Comparison of ENCODE assay signal across 13 cellular contexts in the genomic region with DNA sequence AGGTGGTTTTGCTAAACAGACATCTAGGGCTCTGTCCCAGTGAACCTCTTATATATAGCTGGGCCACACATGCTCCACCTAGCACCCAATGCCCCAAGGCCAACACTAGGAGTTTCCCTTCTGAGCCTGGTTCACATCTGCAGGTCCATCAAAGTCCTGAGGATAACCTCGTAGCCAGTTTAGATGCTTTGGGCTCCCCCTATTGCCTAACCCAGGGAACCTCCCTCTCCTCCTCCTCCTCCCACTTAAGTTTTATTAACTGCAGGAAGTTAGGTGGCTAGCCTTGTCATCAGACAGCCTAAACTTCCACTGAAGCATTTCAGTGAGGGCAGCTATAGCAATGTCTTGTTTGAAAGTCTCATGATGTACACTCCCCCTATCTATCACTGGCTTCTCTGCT.
DNase-seq lines count a peak whose midpoint lies in the region; ATAC-seq and TF ChIP-seq lines count a peak whose summit lies in the region.
"Had no signal": no experiment of that assay in that cellular context is flagged by ENCODE, and none has a peak within 500 bp of the region (broad histone marks: within the 10 kb centered on the region; RNA-seq: fewer than 3 reads in every experiment).

No MANE protein-coding gene starts in this region.

- no peaks in the 10 kb centered on the region for H3K4me1 Mint-ChIP-seq in osteocyte (ENCODE audit: unreplicated experiment)
- H3K4me1 Mint-ChIP-seq: central memory CD8-positive, alpha-beta T cell; stimulated activated naive B cell treated with anti-CD40 and anti-IgM and Interleukin-4, amounts not matched to agents 10 μg/mL and 1 μg/mL and 100 μg/mL, for 72 hours; T-cell had no signal

- H3K27ac Mint-ChIP-seq in osteocyte (ENCODE audit: unreplicated experiment): no peak overlapping the region
- H3K27ac Mint-ChIP-seq: stimulated activated naive B cell treated with anti-CD40 and anti-IgM and Interleukin-4, amounts not matched to agents 10 μg/mL and 1 μg/mL and 100 μg/mL, for 72 hours; T-cell had no signal

- no peaks in the 10 kb centered on the region for H3K9me3 Mint-ChIP-seq in osteocyte (ENCODE audit: unreplicated experiment)
- H3K9me3 Mint-ChIP-seq: central memory CD8-positive, alpha-beta T cell; stimulated activated naive B cell treated with anti-CD40 and anti-IgM and Interleukin-4, amounts not matched to agents 10 μg/mL and 1 μg/mL and 100 μg/mL, for 72 hours; T-cell had no signal

- TF ChIP-seq CTCF in osteocyte (IDR thresholded peaks at IDR 0.05): peak; percentile 20

- H3K4me3 Mint-ChIP-seq in osteocyte (ENCODE audit: unreplicated experiment): no peak overlapping the region
- H3K4me3 Mint-ChIP-seq: central memory CD8-positive, alpha-beta T cell; stimulated activated naive B cell treated with anti-CD40 and anti-IgM and Interleukin-4, amounts not matched to agents 10 μg/mL and 1 μg/mL and 100 μg/mL, for 72 hours; T-cell had no signal

- H3K27me3 Mint-ChIP-seq in osteocyte (ENCODE audit: unreplicated experiment): peaks cover 13% of the 10 kb centered on the region
- H3K27me3 Mint-ChIP-seq: central memory CD8-positive, alpha-beta T cell had no signal

- no peaks in the 10 kb centered on the region for H3K36me3 Mint-ChIP-seq in osteocyte (ENCODE audit: unreplicated experiment)
- H3K36me3 Mint-ChIP-seq: stimulated activated naive B cell treated with anti-CD40 and anti-IgM and Interleukin-4, amounts not matched to agents 10 μg/mL and 1 μg/mL and 100 μg/mL, for 72 hours; T-cell had no signal

- peak; percentile 61 for ATAC-seq in HG02870 (IDR thresholded peaks at IDR 0.05; ENCODE audit: unreplicated experiment)
- ATAC-seq: T-cell had no signal

- peak; percentile 2 for DNase-seq in SKM-1 (lab: John Stamatoyannopoulos, UW; ENCODE audit: unreplicated experiment)
- DNase-seq in SKM-1 treated with dmso at 0.1 percent for 144 hours (lab: John Stamatoyannopoulos, UW; ENCODE audit: unreplicated experiment): no peak
- peak; percentile 6 for DNase-seq in RPMI8226
- DNase-seq in osteocyte (ENCODE audit: extremely low spot score, unreplicated experiment): no peak
- no peak for DNase-seq in NCI-H2029 (lab: John Stamatoyannopoulos, UW)
- DNase-seq in NCI-H524 treated with DMSO at 0.1 percent for 48 hours (lab: John Stamatoyannopoulos, UW): no peak
- no peak for DNase-seq in activated naive CD4-positive, alpha-beta T cell treated with Interleukin-2 at 50 U/mL for 16 hours
- DNase-seq: NCI-H2029 treated with DMSO at 0.1 percent for 48 hours; spleen; stimulated activated naive B cell treated with anti-CD40 and anti-IgM and Interleukin-4, amounts not matched to agents 10 μg/mL and 1 μg/mL and 100 μg/mL, for 72 hours; T-cell had no signal

Comparison
In these comparisons a context has a peak if more than half of its experiments do, and no peak if none do; other contexts are left out.
1. DNase-seq: peak in SKM-1 (single experiment) and RPMI8226 (single experiment); none in SKM-1 treated with dmso at 0.1 percent for 144 hours (single experiment), osteocyte (single experiment), NCI-H2029 (single experiment), NCI-H524 treated with DMSO at 0.1 percent for 48 hours (single experiment) and activated naive CD4-positive, alpha-beta T cell treated with Interleukin-2 at 50 U/mL for 16 hours (single experiment).